In genomic region chr7:92831716-92832622, GRCh38 we compare ENCODE assay signal across 8 cellular contexts.
DNase-seq lines count a peak whose midpoint lies in the region; ATAC-seq and TF ChIP-seq lines count a peak whose summit lies in the region.

No MANE protein-coding gene starts in this region.

- H3K36me3 ChIP-seq in DND-41 (ENCODE audit: insufficient read depth, low read length) (peaks cover 62% of the 10 kb centered on the region), KOPT-K1 (ENCODE audit: insufficient read depth, low read length) (peaks cover 66% of the 10 kb centered on the region), tibial artery (no peaks in the 10 kb centered on the region)

- TF ChIP-seq CTCF in DND-41 (IDR thresholded peaks at IDR 0.05; ENCODE audit: borderline replicate concordance, extremely low read depth, low read length, poor library complexity, severe bottlenecking) (peak; percentile 6), tibial artery (IDR thresholded peaks at IDR 0.05) (no peak)

- H3K4me3 ChIP-seq in DND-41 (ENCODE audit: low read depth in 1 of 2, low read length in 2 of 2) (peak overlapping the region; percentile 40 to 71), tibial artery (peak overlapping the region; percentile 84 to 94)

- DNase-seq in DND-41 (no peak), astrocyte of the hippocampus (ENCODE audit: low read depth, low spot score) (peak; percentile 76), left kidney (ENCODE audit: low read depth, low spot score) (peak; percentile 18), tibial artery (no peak), NCI-H2029 (lab: John Stamatoyannopoulos, UW) (no peak), NCI-H146 (lab: John Stamatoyannopoulos, UW) (no peak)

- H3K27ac ChIP-seq in DND-41 (ENCODE audit: low read length), result peak overlapping the region; percentile 94
- H3K27ac ChIP-seq in KOPT-K1 (ENCODE audit: low read depth, low read length, poor library complexity, severe bottlenecking), result peak overlapping the region; percentile 98
- peak overlapping the region; percentile 88 to 92 for H3K27ac ChIP-seq in tibial artery

- H3K9me3 ChIP-seq in DND-41 (ENCODE audit: insufficient read depth, low read length, severe bottlenecking) (no peaks in the 10 kb centered on the region), KOPT-K1 (ENCODE audit: insufficient read depth, low read length, poor library complexity, severe bottlenecking) (no peaks in the 10 kb centered on the region), tibial artery (no peaks in the 10 kb centered on the region)

- H3K4me1 ChIP-seq in DND-41 (ENCODE audit: insufficient read depth, low read length), result peaks cover 49% of the 10 kb centered on the region
- peaks cover 0 to 48% (median 18%) of the 10 kb centered on the region in 4 donors for H3K4me1 ChIP-seq in tibial artery

- peaks cover 100% of the 10 kb centered on the region for H3K79me2 ChIP-seq in DND-41 (ENCODE audit: insufficient read depth, low read length)

- intact Hi-C loops in tibial artery (cut with DNase I; ENCODE audit: low total_unique reads), result loop anchor here (5.0 to 10.0 kb wide), 4 partner anchors 140 to 307 kb away; partner anchors contain the start of genes PEX1 and RBM48

- no peak for ATAC-seq in DND-41 (ENCODE audit: insufficient read depth, low read depth)
- no peak for ATAC-seq in GM19452 (IDR thresholded peaks at IDR 0.05; ENCODE audit: unreplicated experiment)

- H4K20me1 ChIP-seq in DND-41 (ENCODE audit: insufficient read depth, low read length), result peaks cover 27% of the 10 kb centered on the region; the same call in 1 of the 2 replicates

- H3K9ac ChIP-seq in DND-41 (ENCODE audit: low read depth, low read length), result peak overlapping the region; percentile 73

- H3K27me3 ChIP-seq in DND-41 (ENCODE audit: insufficient read depth, low read length, poor library complexity) (no peaks in the 10 kb centered on the region), tibial artery (no peaks in the 10 kb centered on the region)

- H3K4me2 ChIP-seq in DND-41 (ENCODE audit: insufficient read depth, low read length), result peak overlapping the region; percentile 68

- no peak overlapping the region for H2AFZ ChIP-seq in DND-41 (ENCODE audit: low read depth, low read length)

Comparison
In these comparisons a context has a peak if more than half of its experiments do, and no peak if none do; other contexts are left out.
1. DNase-seq: peak in astrocyte of the hippocampus (single experiment) and left kidney (single experiment); none in DND-41 (single experiment), tibial artery (0 of 2), NCI-H2029 (single experiment) and NCI-H146 (single experiment).
2. Peak in every context shown above with its lines, with median percentiles within 50 percentile points of each other: H3K27ac ChIP-seq.